ENCODE assay signal across 11 cellular contexts in genomic region chr12:101642115-101643067, GRCh38. TPM values are rescaled to one million over a fixed set of nuclear protein-coding genes. Genes with fewer than 3 reads are reported as not detected.
DNase-seq lines count a peak whose midpoint lies in the region; ATAC-seq, FAIRE-seq and TF ChIP-seq lines count a peak whose summit lies in the region.
"Had no signal": no experiment of that assay in that cellular context is flagged by ENCODE, and none has a peak within 500 bp of the region (broad histone marks: within the 10 kb centered on the region; RNA-seq: fewer than 3 reads in every experiment).

No MANE protein-coding gene starts in this region.

- H3K9me3 ChIP-seq in duodenal mucosa (ENCODE audit: control insufficient read depth in 1 of 2, low read length in 2 of 2) (no peaks in the 10 kb centered on the region), upper lobe of right lung (no peaks in the 10 kb centered on the region)

- H3K27ac Mint-ChIP-seq in natural killer cell (no peak overlapping the region), mesothelial cell of epicardium (no peak overlapping the region)
- no peak overlapping the region for H3K27ac Mint-ChIP-seq in natural killer cell treated with Interleukin-12 subunit alpha and Interleukin-12 subunit beta and Interleukin-15 and Interleukin-18, amount 100 ng/mL, for 72 hours
- H3K27ac Mint-ChIP-seq: activated T-helper 1 cell treated with anti-CD3 and anti-CD28 coated beads, Interleukin-12 subunit alpha, Interleukin-12 subunit beta, Interleukin-2, Interleukin-4 antibody, amounts not matched to agents 30 ng/mL and 10 ng/mL and 1 ng/mL, durations not matched to agents 14 hours and 24 hours and 36 hours had no signal

- H3K4me3 Mint-ChIP-seq in natural killer cell (peak overlapping the region; percentile 5), mesothelial cell of epicardium (peak overlapping the region; percentile 64)
- no peak overlapping the region for H3K4me3 Mint-ChIP-seq in natural killer cell treated with Interleukin-12 subunit alpha and Interleukin-12 subunit beta and Interleukin-15 and Interleukin-18, amount 100 ng/mL, for 72 hours
- H3K4me3 Mint-ChIP-seq: activated T-helper 1 cell treated with anti-CD3 and anti-CD28 coated beads, Interleukin-12 subunit alpha, Interleukin-12 subunit beta, Interleukin-2, Interleukin-4 antibody, amounts not matched to agents 30 ng/mL and 10 ng/mL and 1 ng/mL, durations not matched to agents 14 hours and 24 hours and 36 hours had no signal

- no peaks in the 10 kb centered on the region for H3K36me3 Mint-ChIP-seq in natural killer cell
- no peaks in the 10 kb centered on the region for H3K36me3 Mint-ChIP-seq in natural killer cell treated with Interleukin-12 subunit alpha and Interleukin-12 subunit beta and Interleukin-15 and Interleukin-18, amount 100 ng/mL, for 72 hours
- H3K36me3 Mint-ChIP-seq in mesothelial cell of epicardium: no peaks in the 10 kb centered on the region

- peaks cover 0 to 4% of the 10 kb centered on the region in 2 donors for H3K27me3 ChIP-seq in duodenal mucosa (ENCODE audit: control insufficient read depth in 1 of 2, insufficient read depth in 2 of 2, low read length in 2 of 2)
- H3K27me3 ChIP-seq in upper lobe of right lung: peaks cover 13% of the 10 kb centered on the region

- H3K4me1 ChIP-seq in duodenal mucosa (ENCODE audit: control insufficient read depth in 1 of 2, insufficient read depth in 2 of 2, low read length in 2 of 2) (no peaks in the 10 kb centered on the region), upper lobe of right lung (peaks cover 7% of the 10 kb centered on the region)

- TF ChIP-seq CTCF in natural killer cell (IDR thresholded peaks at IDR 0.05): no peak
- TF ChIP-seq CTCF in mesothelial cell of epicardium (IDR thresholded peaks at IDR 0.05; ENCODE audit: unreplicated experiment): no peak
- no peak for TF ChIP-seq CTCF in upper lobe of right lung (IDR thresholded peaks at IDR 0.05)

- peaks cover 19 to 46% of the 10 kb centered on the region in 2 donors for H3K27me3 Mint-ChIP-seq in natural killer cell (ENCODE audit: low read depth in 2 of 2)
- H3K27me3 Mint-ChIP-seq in natural killer cell treated with Interleukin-12 subunit alpha and Interleukin-12 subunit beta and Interleukin-15 and Interleukin-18, amount 100 ng/mL, for 72 hours: peaks cover 21 to 37% of the 10 kb centered on the region in 2 donors
- H3K27me3 Mint-ChIP-seq in mesothelial cell of epicardium (ENCODE audit: low read depth): peaks cover 44% of the 10 kb centered on the region

- H3K36me3 ChIP-seq in duodenal mucosa (ENCODE audit: control insufficient read depth in 1 of 2, insufficient read depth in 2 of 2, low read length in 2 of 2): no peaks in the 10 kb centered on the region
- H3K36me3 ChIP-seq in upper lobe of right lung: no peaks in the 10 kb centered on the region

- H3K27ac ChIP-seq in duodenal mucosa (ENCODE audit: low read depth, low read length): no peak overlapping the region
- H3K27ac ChIP-seq in upper lobe of right lung: no peak overlapping the region

- H3K4me3 ChIP-seq in duodenal mucosa (ENCODE audit: low read depth in 1 of 2, low read length in 2 of 2) (peak overlapping the region; percentile 50 to 65), upper lobe of right lung (peak overlapping the region; percentile 27)

- ATAC-seq in natural killer cell: no peak
- no peak for ATAC-seq in natural killer cell treated with Interleukin-12 subunit alpha and Interleukin-12 subunit beta and Interleukin-15 and Interleukin-18, amount 100 ng/mL, for 72 hours
- ATAC-seq in upper lobe of right lung: peak; percentile 65
- no peak for ATAC-seq in GM18517 (IDR thresholded peaks at IDR 0.05; ENCODE audit: unreplicated experiment)

- H3K4me1 Mint-ChIP-seq in natural killer cell (peaks cover 0 to 6% of the 10 kb centered on the region in 2 donors), mesothelial cell of epicardium (peaks cover 8% of the 10 kb centered on the region)
- H3K4me1 Mint-ChIP-seq in natural killer cell treated with Interleukin-12 subunit alpha and Interleukin-12 subunit beta and Interleukin-15 and Interleukin-18, amount 100 ng/mL, for 72 hours (ENCODE audit: low read depth in 2 of 2): peaks cover 3 to 5% of the 10 kb centered on the region in 2 donors

- H3K9me3 Mint-ChIP-seq in natural killer cell: no peaks in the 10 kb centered on the region
- no peaks in the 10 kb centered on the region for H3K9me3 Mint-ChIP-seq in natural killer cell treated with Interleukin-12 subunit alpha and Interleukin-12 subunit beta and Interleukin-15 and Interleukin-18, amount 100 ng/mL, for 72 hours
- H3K9me3 Mint-ChIP-seq in mesothelial cell of epicardium: no peaks in the 10 kb centered on the region
- H3K9me3 Mint-ChIP-seq: activated T-helper 1 cell treated with anti-CD3 and anti-CD28 coated beads, Interleukin-12 subunit alpha, Interleukin-12 subunit beta, Interleukin-2, Interleukin-4 antibody, amounts not matched to agents 30 ng/mL and 10 ng/mL and 1 ng/mL, durations not matched to agents 14 hours and 24 hours and 36 hours had no signal

- DNase-seq in natural killer cell (no peak), mesothelial cell of epicardium (ENCODE audit: low spot score in 2 of 2, unreplicated experiment in 2 of 2) (peak; percentile 45 to 53), upper lobe of right lung (peak; percentile 69), RCC 7860 (ENCODE audit: low spot score) (no peak), HT-29 (ENCODE audit: low spot score) (no peak)
- no peak for DNase-seq in natural killer cell treated with Interleukin-12 subunit alpha and Interleukin-12 subunit beta and Interleukin-15 and Interleukin-18, amount 100 ng/mL, for 72 hours (ENCODE audit: low spot score)
- DNase-seq: NCI-H446 had no signal

- FAIRE-seq in RCC 7860 (lab: Jason Lieb, UNC): no peak

- intact Hi-C loops in natural killer cell (cut with micrococcal nuclease): no loop called here
- intact Hi-C loops in upper lobe of right lung (cut with DNase I): no loop called here

- H3K9ac ChIP-seq in duodenal mucosa (ENCODE audit: low read depth in 1 of 2, low read length in 2 of 2): no peak overlapping the region

RNA-seq across cellular contexts. Expression of gene MYBPC1, which starts 47.6 kb away (rescaled TPM):
- total RNA-seq in natural killer cell (not detected), mesothelial cell of epicardium (not detected in 3 replicates), upper lobe of right lung (not detected)
- not detected for total RNA-seq in natural killer cell treated with Interleukin-12 subunit alpha and Interleukin-12 subunit beta and Interleukin-15 and Interleukin-18, amount 100 ng/mL, for 72 hours
- total RNA-seq in HT-29 (2014; rRNA removed; shearing (Covaris generic)): 0.10 TPM in 1 of 2 replicates, not detected in the other
- total RNA-seq: activated T-helper 1 cell treated with anti-CD3 and anti-CD28 coated beads, Interleukin-12 subunit alpha, Interleukin-12 subunit beta, Interleukin-2, Interleukin-4 antibody, amounts not matched to agents 30 ng/mL and 10 ng/mL and 1 ng/mL, durations not matched to agents 14 hours and 24 hours and 36 hours; Daoy had no signal

RNA-seq across cellular contexts. Expression of gene CHPT1, which starts 55.0 kb away (rescaled TPM):
- total RNA-seq in natural killer cell (10 to 100 TPM in 1 of 3 donors, 1 to 10 TPM in 2; 3.9 to 23.6 (median 7.3) TPM), mesothelial cell of epicardium (16.1 to 18.7 TPM (median 16.9 TPM) in 3 replicates), upper lobe of right lung (71.4 TPM)
- 10 to 100 TPM in 1 of 2 donors, 1 to 10 TPM in 1; 5.3 to 21.0 TPM for total RNA-seq in natural killer cell treated with Interleukin-12 subunit alpha and Interleukin-12 subunit beta and Interleukin-15 and Interleukin-18, amount 100 ng/mL, for 72 hours
- total RNA-seq in HT-29 (2014; rRNA removed; shearing (Covaris generic)): 28.4 and 74.1 TPM in 2 replicates

Comparison
In these comparisons a context has a peak if more than half of its experiments do, and no peak if none do; other contexts are left out.
1. DNase-seq: peak in mesothelial cell of epicardium (2 of 2) and upper lobe of right lung (single experiment); none in natural killer cell (single experiment), natural killer cell treated with Interleukin-12 subunit alpha and Interleukin-12 subunit beta and Interleukin-15 and Interleukin-18, amount 100 ng/mL, for 72 hours (single experiment), RCC 7860 (single experiment) and HT-29 (single experiment).